In genomic region chr10:1050145-1050544, GRCh38 we compare ENCODE assay signal across 8 cellular contexts. TPM values are rescaled to one million over a fixed set of nuclear protein-coding genes. Genes with fewer than 3 reads are reported as not detected.
DNase-seq lines count a peak whose midpoint lies in the region; ATAC-seq and TF ChIP-seq lines count a peak whose summit lies in the region.

No MANE protein-coding gene starts in this region.

- H3K4me1 ChIP-seq in foreskin keratinocyte = peaks cover 19% of the 10 kb centered on the region
- peaks cover 47 to 79% (median 66%) of the 10 kb centered on the region in 6 donors for H3K4me1 ChIP-seq in spleen

- no peak for ATAC-seq in foreskin keratinocyte
- no peak for ATAC-seq in GM19035 (IDR thresholded peaks at IDR 0.05; ENCODE audit: unreplicated experiment)
- ATAC-seq in left lobe of liver = no peak

- no peak for TF ChIP-seq POLR2A in spleen (IDR thresholded peaks at IDR 0.05)

- no peaks in the 10 kb centered on the region for H3K9me3 Mint-ChIP-seq in activated CD4-positive, alpha-beta T cell treated with anti-CD3 and anti-CD28 coated beads, Interleukin-2, amount 10 ng/mL, durations not matched to agents 7 days and 5 days

- H3K4me3 Mint-ChIP-seq in activated CD4-positive, alpha-beta T cell treated with anti-CD3 and anti-CD28 coated beads, Interleukin-2, amount 10 ng/mL, durations not matched to agents 7 days and 5 days = peak overlapping the region; percentile 92

- CTCF ChIA-PET in activated CD4-positive, alpha-beta T cell treated with anti-CD3 and anti-CD28 coated beads, Interleukin-2, amount 10 ng/mL, durations not matched to agents 7 days and 5 days (lab: Charles Lee) = interaction anchor here (1.0 to 1.6 kb wide), 2 partner anchors 57 to 61 kb away, joined by 3 read pairs; partner anchors contain the start of gene GTPBP4

- no peaks in the 10 kb centered on the region for H3K9me3 ChIP-seq in spleen

- WGBS in spleen, 5 donors = 37 to 53% (median 51%) methylated on average over 5 of the region's 5 CpGs

- TF ChIP-seq CTCF in foreskin keratinocyte (conservative IDR thresholded peaks at IDR 0.05) (no peak), spleen (IDR thresholded peaks at IDR 0.05 in 8 of 11, conservative IDR thresholded peaks at IDR 0.05 in 3 of 11) (no peak)

- no peaks in the 10 kb centered on the region for H3K27me3 Mint-ChIP-seq in activated CD4-positive, alpha-beta T cell treated with anti-CD3 and anti-CD28 coated beads, Interleukin-2, amount 10 ng/mL, durations not matched to agents 7 days and 5 days

- H3K4me3 ChIP-seq in spleen = peak overlapping the region; percentile 54 to 91 (median 68)

- peaks cover 65% of the 10 kb centered on the region for H3K4me1 Mint-ChIP-seq in activated CD4-positive, alpha-beta T cell treated with anti-CD3 and anti-CD28 coated beads, Interleukin-2, amount 10 ng/mL, durations not matched to agents 7 days and 5 days

- peaks cover 45% of the 10 kb centered on the region for H3K36me3 Mint-ChIP-seq in activated CD4-positive, alpha-beta T cell treated with anti-CD3 and anti-CD28 coated beads, Interleukin-2, amount 10 ng/mL, durations not matched to agents 7 days and 5 days (ENCODE audit: low read depth)

- POLR2A ChIA-PET in activated CD4-positive, alpha-beta T cell treated with anti-CD3 and anti-CD28 coated beads, Interleukin-2, amount 10 ng/mL, durations not matched to agents 7 days and 5 days (lab: Charles Lee) = interaction anchor here (0.6 kb wide), 1 partner anchor 116 kb away, joined by 6 read pairs; no protein-coding TSS in a partner anchor

- H3K27ac ChIP-seq in foreskin keratinocyte = peak overlapping the region; percentile 89
- H3K27ac ChIP-seq in spleen = peak overlapping the region; percentile 97 to 100 (median 98)

- intact Hi-C loops in spleen (cut with DNase I; ENCODE audit: low total_unique reads) = no loop called here

- H3K27ac Mint-ChIP-seq in activated CD4-positive, alpha-beta T cell treated with anti-CD3 and anti-CD28 coated beads, Interleukin-2, amount 10 ng/mL, durations not matched to agents 7 days and 5 days = peak overlapping the region; percentile 98

- H3K27me3 ChIP-seq in foreskin keratinocyte = no peaks in the 10 kb centered on the region
- H3K27me3 ChIP-seq in spleen (replicated peaks in 1 of 7) = no peaks in the 10 kb centered on the region

- H3K36me3 ChIP-seq in spleen = peaks cover 0 to 45% (median 22%) of the 10 kb centered on the region in 6 donors

- DNase-seq in activated CD4-positive, alpha-beta T cell treated with anti-CD3 and anti-CD28 coated beads for 48 hours = peak; percentile 36
- no peak for DNase-seq in activated CD4-positive, alpha-beta T cell treated with anti-CD3 and anti-CD28 coated beads for 4 hours
- DNase-seq in activated CD4-positive, alpha-beta T cell treated with anti-CD3 and anti-CD28 coated beads, Interleukin-2, amount 10 ng/mL, durations not matched to agents 7 days and 5 days = peak; percentile 41
- DNase-seq in foreskin keratinocyte (no peak), spleen (no peak), NOMO-1 treated with dmso at 0.1 percent for 144 hours (lab: John Stamatoyannopoulos, UW; ENCODE audit: unreplicated experiment) (no peak), left lobe of liver (ENCODE audit: low spot score) (no peak)

RNA-seq across cellular contexts. Expression of gene IDI1, which starts 1.2 kb away (rescaled TPM):
- 10 to 100 TPM; 44.6 to 47.1 TPM for total RNA-seq in activated CD4-positive, alpha-beta T cell treated with anti-CD3 and anti-CD28 coated beads, Interleukin-2, amount 10 ng/mL, durations not matched to agents 7 days and 5 days
- total RNA-seq in foreskin keratinocyte (159 and 181 TPM in 2 replicates), spleen (100 to 1,000 TPM in 1 of 7 donors, 10 to 100 TPM in 6; 43.9 to 136 (median 62.6) TPM), left lobe of liver (22.7 TPM)
- polyA plus RNA-seq in foreskin keratinocyte (102 and 136 TPM in 2 replicates), spleen (10 to 100 TPM; 47.9 to 75.3 (median 68.5) TPM)

RNA-seq across cellular contexts. Expression of gene WDR37, which starts 6.0 kb away (rescaled TPM):
- total RNA-seq in activated CD4-positive, alpha-beta T cell treated with anti-CD3 and anti-CD28 coated beads, Interleukin-2, amount 10 ng/mL, durations not matched to agents 7 days and 5 days = 10 to 100 TPM; 31.9 to 35.0 TPM
- total RNA-seq in foreskin keratinocyte (14.8 and 18.1 TPM in 2 replicates), spleen (10 to 100 TPM; 29.2 to 60.6 (median 40.4) TPM), left lobe of liver (8.5 TPM)
- polyA plus RNA-seq in foreskin keratinocyte (6.0 and 6.5 TPM in 2 replicates), spleen (10 to 100 TPM in 2 of 3 donors, 1 to 10 TPM in 1; 8.4 to 13.7 (median 10.8) TPM)

RNA-seq across cellular contexts. Expression of gene IDI2, which starts 24.5 kb away (rescaled TPM):
- not detected for total RNA-seq in activated CD4-positive, alpha-beta T cell treated with anti-CD3 and anti-CD28 coated beads, Interleukin-2, amount 10 ng/mL, durations not matched to agents 7 days and 5 days
- total RNA-seq in foreskin keratinocyte (not detected in 2 replicates), spleen (not detected), left lobe of liver (not detected)
- polyA plus RNA-seq in foreskin keratinocyte (not detected in 2 replicates), spleen (under 1 TPM in 2 of 3 donors, not detected in 1; 0.06 to 0.09 TPM)

Comparison
In these comparisons a context has a peak if more than half of its experiments do, and no peak if none do; other contexts are left out.
1. DNase-seq: peak in activated CD4-positive, alpha-beta T cell treated with anti-CD3 and anti-CD28 coated beads for 48 hours (single experiment) and activated CD4-positive, alpha-beta T cell treated with anti-CD3 and anti-CD28 coated beads, Interleukin-2, amount 10 ng/mL, durations not matched to agents 7 days and 5 days (single experiment); none in activated CD4-positive, alpha-beta T cell treated with anti-CD3 and anti-CD28 coated beads for 4 hours (0 of 2), foreskin keratinocyte (0 of 2), spleen (single experiment), NOMO-1 treated with dmso at 0.1 percent for 144 hours (single experiment) and left lobe of liver (single experiment).